Comparison of ENCODE assay signal across 15 cellular contexts in the genomic region with DNA sequence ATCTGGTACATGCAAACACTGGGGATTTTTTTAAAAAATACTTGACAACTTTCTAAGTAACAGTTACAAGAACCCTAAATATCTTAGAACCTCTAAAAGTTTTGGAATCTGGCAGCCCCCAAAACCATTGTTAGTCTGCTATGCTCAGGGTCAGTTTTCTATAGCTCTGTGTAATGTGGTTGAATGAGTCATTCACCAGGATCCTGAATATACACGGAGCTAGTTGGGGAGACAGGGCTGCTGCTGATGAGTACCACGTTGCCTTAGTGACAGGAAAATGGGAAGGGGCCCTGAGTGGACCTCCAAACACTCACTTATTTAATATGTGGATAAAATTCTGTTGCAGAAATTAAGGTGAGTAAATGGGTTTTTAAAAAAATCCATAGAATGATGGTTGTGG. TPM values are rescaled to one million over a fixed set of nuclear protein-coding genes. Genes with fewer than 3 reads are reported as not detected.
DNase-seq lines count a peak whose midpoint lies in the region; ATAC-seq, FAIRE-seq and TF ChIP-seq lines count a peak whose summit lies in the region.
"Had no signal": no experiment of that assay in that cellular context is flagged by ENCODE, and none has a peak within 500 bp of the region (broad histone marks: within the 10 kb centered on the region; RNA-seq: fewer than 3 reads in every experiment).

No MANE protein-coding gene starts in this region.

- H3K79me2 ChIP-seq in smooth muscle cell (ENCODE audit: low read depth), result no peaks in the 10 kb centered on the region

- H3K4me2 ChIP-seq in smooth muscle cell, result no peak overlapping the region

- WGBS in smooth muscle cell (ENCODE audit: low lambda C conversion rate), result 0% methylated on average over 2 of the region's 2 CpGs

- TF ChIP-seq CTCF in HFF-Myc (IDR thresholded peaks at IDR 0.05; ENCODE audit: low read depth, low read length, missing control alignments) (no peak), smooth muscle cell (IDR thresholded peaks at IDR 0.05; ENCODE audit: borderline replicate concordance, insufficient read depth, poor library complexity, severe bottlenecking) (no peak)

- peaks cover 9% of the 10 kb centered on the region for H3K4me1 ChIP-seq in SJCRH30
- H3K4me1 ChIP-seq in smooth muscle cell (ENCODE audit: low read depth), result no peaks in the 10 kb centered on the region

- no peaks in the 10 kb centered on the region for H3K27me3 ChIP-seq in SJCRH30
- no peaks in the 10 kb centered on the region for H3K27me3 ChIP-seq in smooth muscle cell (ENCODE audit: low read depth)

- no peak overlapping the region for H3K27ac ChIP-seq in SJCRH30
- H3K27ac ChIP-seq in smooth muscle cell (ENCODE audit: low read depth), result peak overlapping the region; percentile 40

- ATAC-seq in HG03457 (IDR thresholded peaks at IDR 0.05; ENCODE audit: unreplicated experiment), result no peak
- ATAC-seq: left lobe of liver; stimulated activated naive CD8-positive, alpha-beta T cell treated with anti-CD3 and anti-CD28 coated beads, Interleukin-15, amount 100 ng/mL, for 72 hours had no signal

- no peak for FAIRE-seq in GM12892 (lab: Jason Lieb, UNC)

- TF ChIP-seq POLR2A in GM12892 (IDR thresholded peaks at IDR 0.05; ENCODE audit: low read depth, low read length), result no peak

- H3F3A ChIP-seq in smooth muscle cell (ENCODE audit: low read depth), result no peaks in the 10 kb centered on the region

- H3K9me3 ChIP-seq in SJCRH30 (replicated peaks) (no peaks in the 10 kb centered on the region), smooth muscle cell (replicated peaks; ENCODE audit: low read depth) (no peaks in the 10 kb centered on the region)

- H3K9ac ChIP-seq in smooth muscle cell (ENCODE audit: low read depth), result no peak overlapping the region

- no peaks in the 10 kb centered on the region for H3K36me3 ChIP-seq in SJCRH30
- no peaks in the 10 kb centered on the region for H3K36me3 ChIP-seq in smooth muscle cell (ENCODE audit: low read depth)

- no peak overlapping the region for H2AFZ ChIP-seq in smooth muscle cell (ENCODE audit: low read depth)

- H3K4me3 ChIP-seq in HFF-Myc (replicated peaks; ENCODE audit: low read depth, low read length) (no peak overlapping the region), SJCRH30 (peak overlapping the region; percentile 30), smooth muscle cell (no peak overlapping the region)

- DNase-seq in HFF-Myc (ENCODE audit: extremely low read depth, low read depth) (peak; percentile 40), SJCRH30 (peak; percentile 45 to 66), fibroblast of peridontal ligament (ENCODE audit: extremely low read depth) (peak; percentile 77), smooth muscle cell (lab: John Stamatoyannopoulos, UW; ENCODE audit: unreplicated experiment) (no peak), GM12892 (ENCODE audit: insufficient read length) (no peak)
- no peak for DNase-seq in activated CD4-positive, alpha-beta T cell treated with anti-CD3 and anti-CD28 coated beads, Interleukin-2, amount 50 U/mL, for 1 hour
- DNase-seq in stimulated activated CD4-positive, alpha-beta T cell treated with anti-CD3 and anti-CD28 coated beads, Interleukin-12 subunit alpha, Interleukin-12 subunit beta, amount 100 ng/mL, for 4 hours, result no peak
- DNase-seq: activated T-cell treated with anti-CD3 and anti-CD28 coated beads, Interleukin-2, amount 50 U/mL, for 48 hours; central memory CD4-positive, alpha-beta T cell; DMS153; NCI-H1694; stimulated activated CD4-positive, alpha-beta T cell treated with anti-CD3 and anti-CD28 coated beads, Interleukin-4, amount 100 ng/mL, for 1 hour; stimulated activated naive CD8-positive, alpha-beta T cell treated with anti-CD3 and anti-CD28 coated beads, Interleukin-15, amount 100 ng/mL, for 72 hours had no signal

- H4K20me1 ChIP-seq in smooth muscle cell (ENCODE audit: low read depth), result no peaks in the 10 kb centered on the region

RNA-seq across cellular contexts. Expression of a gene that starts 36.9 kb away (rescaled TPM):
- total RNA-seq in SJCRH30 (2014; rRNA removed; shearing (Covaris generic)), result 13.5 and 15.1 TPM in 2 replicates
- 30.8 and 35.3 TPM in 2 replicates for total RNA-seq in smooth muscle cell
- polyA plus RNA-seq in smooth muscle cell, result 9.1 and 17.0 TPM in 2 replicates
- 7.3 TPM for polyA plus RNA-seq in GM12892 (2012; ENCODE audit: missing spikeins)

Comparison
In these comparisons a context has a peak if more than half of its experiments do, and no peak if none do; other contexts are left out.
1. DNase-seq: peak in HFF-Myc (single experiment), SJCRH30 (2 of 2) and fibroblast of peridontal ligament (single experiment); none in smooth muscle cell (single experiment), GM12892 (single experiment), activated CD4-positive, alpha-beta T cell treated with anti-CD3 and anti-CD28 coated beads, Interleukin-2, amount 50 U/mL, for 1 hour (single experiment) and stimulated activated CD4-positive, alpha-beta T cell treated with anti-CD3 and anti-CD28 coated beads, Interleukin-12 subunit alpha, Interleukin-12 subunit beta, amount 100 ng/mL, for 4 hours (single experiment).